1 cellular context compared by ENCODE assay signal in genomic region chr5:132417010-132417439, GRCh38.
TF ChIP-seq lines count a peak whose summit lies in the region.

No MANE protein-coding gene starts in this region.

TF ChIP-seq in GM23338, 12 proteins besides CTCF, POLR2A, EP300 and RAD21 (continued from another document):
- no peak for TF ChIP-seq ETS1 (IDR thresholded peaks at IDR 0.05)
- TF ChIP-seq, protein P1, sequence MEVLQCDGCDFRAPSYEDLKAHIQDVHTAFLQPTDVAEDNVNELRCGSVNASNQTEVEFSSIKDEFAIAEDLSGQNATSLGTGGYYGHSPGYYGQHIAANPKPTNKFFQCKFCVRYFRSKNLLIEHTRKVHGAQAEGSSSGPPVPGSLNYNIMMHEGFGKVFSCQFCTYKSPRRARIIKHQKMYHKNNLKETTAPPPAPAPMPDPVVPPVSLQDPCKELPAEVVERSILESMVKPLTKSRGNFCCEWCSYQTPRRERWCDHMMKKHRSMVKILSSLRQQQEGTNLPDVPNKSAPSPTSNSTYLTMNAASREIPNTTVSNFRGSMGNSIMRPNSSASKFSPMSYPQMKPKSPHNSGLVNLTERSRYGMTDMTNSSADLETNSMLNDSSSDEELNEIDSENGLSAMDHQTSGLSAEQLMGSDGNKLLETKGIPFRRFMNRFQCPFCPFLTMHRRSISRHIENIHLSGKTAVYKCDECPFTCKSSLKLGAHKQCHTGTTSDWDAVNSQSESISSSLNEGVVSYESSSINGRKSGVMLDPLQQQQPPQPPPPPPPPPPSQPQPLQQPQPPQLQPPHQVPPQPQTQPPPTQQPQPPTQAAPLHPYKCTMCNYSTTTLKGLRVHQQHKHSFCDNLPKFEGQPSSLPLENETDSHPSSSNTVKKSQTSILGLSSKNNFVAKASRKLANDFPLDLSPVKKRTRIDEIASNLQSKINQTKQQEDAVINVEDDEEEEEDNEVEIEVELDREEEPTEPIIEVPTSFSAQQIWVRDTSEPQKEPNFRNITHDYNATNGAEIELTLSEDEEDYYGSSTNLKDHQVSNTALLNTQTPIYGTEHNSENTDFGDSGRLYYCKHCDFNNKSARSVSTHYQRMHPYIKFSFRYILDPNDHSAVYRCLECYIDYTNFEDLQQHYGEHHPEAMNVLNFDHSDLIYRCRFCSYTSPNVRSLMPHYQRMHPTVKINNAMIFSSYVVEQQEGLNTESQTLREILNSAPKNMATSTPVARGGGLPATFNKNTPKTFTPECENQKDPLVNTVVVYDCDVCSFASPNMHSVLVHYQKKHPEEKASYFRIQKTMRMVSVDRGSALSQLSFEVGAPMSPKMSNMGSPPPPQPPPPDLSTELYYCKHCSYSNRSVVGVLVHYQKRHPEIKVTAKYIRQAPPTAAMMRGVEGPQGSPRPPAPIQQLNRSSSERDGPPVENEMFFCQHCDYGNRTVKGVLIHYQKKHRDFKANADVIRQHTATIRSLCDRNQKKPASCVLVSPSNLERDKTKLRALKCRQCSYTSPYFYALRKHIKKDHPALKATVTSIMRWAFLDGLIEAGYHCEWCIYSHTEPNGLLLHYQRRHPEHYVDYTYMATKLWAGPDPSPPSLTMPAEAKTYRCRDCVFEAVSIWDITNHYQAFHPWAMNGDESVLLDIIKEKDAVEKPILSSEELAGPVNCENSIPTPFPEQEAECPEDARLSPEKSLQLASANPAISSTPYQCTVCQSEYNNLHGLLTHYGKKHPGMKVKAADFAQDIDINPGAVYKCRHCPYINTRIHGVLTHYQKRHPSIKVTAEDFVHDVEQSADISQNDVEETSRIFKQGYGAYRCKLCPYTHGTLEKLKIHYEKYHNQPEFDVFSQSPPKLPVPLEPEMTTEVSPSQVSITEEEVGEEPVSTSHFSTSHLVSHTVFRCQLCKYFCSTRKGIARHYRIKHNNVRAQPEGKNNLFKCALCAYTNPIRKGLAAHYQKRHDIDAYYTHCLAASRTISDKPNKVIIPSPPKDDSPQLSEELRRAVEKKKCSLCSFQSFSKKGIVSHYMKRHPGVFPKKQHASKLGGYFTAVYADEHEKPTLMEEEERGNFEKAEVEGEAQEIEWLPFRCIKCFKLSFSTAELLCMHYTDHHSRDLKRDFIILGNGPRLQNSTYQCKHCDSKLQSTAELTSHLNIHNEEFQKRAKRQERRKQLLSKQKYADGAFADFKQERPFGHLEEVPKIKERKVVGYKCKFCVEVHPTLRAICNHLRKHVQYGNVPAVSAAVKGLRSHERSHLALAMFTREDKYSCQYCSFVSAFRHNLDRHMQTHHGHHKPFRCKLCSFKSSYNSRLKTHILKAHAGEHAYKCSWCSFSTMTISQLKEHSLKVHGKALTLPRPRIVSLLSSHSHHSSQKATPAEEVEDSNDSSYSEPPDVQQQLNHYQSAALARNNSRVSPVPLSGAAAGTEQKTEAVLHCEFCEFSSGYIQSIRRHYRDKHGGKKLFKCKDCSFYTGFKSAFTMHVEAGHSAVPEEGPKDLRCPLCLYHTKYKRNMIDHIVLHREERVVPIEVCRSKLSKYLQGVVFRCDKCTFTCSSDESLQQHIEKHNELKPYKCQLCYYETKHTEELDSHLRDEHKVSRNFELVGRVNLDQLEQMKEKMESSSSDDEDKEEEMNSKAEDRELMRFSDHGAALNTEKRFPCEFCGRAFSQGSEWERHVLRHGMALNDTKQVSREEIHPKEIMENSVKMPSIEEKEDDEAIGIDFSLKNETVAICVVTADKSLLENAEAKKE (CRISPR knock-in tag; IDR thresholded peaks at IDR 0.05) = no peak
- TF ChIP-seq JUNB (IDR thresholded peaks at IDR 0.05; ENCODE audit: unreplicated experiment) = no peak
- TF ChIP-seq EZH2phosphoT487 (IDR thresholded peaks at IDR 0.05; ENCODE audit: unreplicated experiment) = no peak
- no peak for TF ChIP-seq ZNF114 (CRISPR knock-in tag; IDR thresholded peaks at IDR 0.05)
